ENCODE assay signal across 7 cellular contexts in genomic region chr6:35259194-35259945, GRCh38.
DNase-seq lines count a peak whose midpoint lies in the region; ATAC-seq, FAIRE-seq and TF ChIP-seq lines count a peak whose summit lies in the region.

Gene ZNF76 (plus strand): TSS chr6:35259735. CDS start chr6:35281152, 21,417 bp downstream.

- peak; percentile 77 for ATAC-seq in HG02981 (IDR thresholded peaks at IDR 0.05; ENCODE audit: unreplicated experiment)

- peak; percentile 93 for DNase-seq in GM18507 (ENCODE audit: extremely low spot score, insufficient read length, low read depth)
- peak; percentile 95 to 96 for DNase-seq in NCI-H2081 (lab: John Stamatoyannopoulos, UW)
- peak; percentile 98 for DNase-seq in T1000 (lab: John Stamatoyannopoulos, UW)
- peak; percentile 99 for DNase-seq in astrocyte of the hippocampus (ENCODE audit: low read depth, low spot score)
- peak; percentile 91 to 96 for DNase-seq in hippocampal formation (lab: John Stamatoyannopoulos, UW)
- DNase-seq in retinal pigment epithelial cell (ENCODE audit: low read depth): peak; percentile 74

- peak within 1 kb of the TSS; percentile 91 for H3K4me3 ChIP-seq in retinal pigment epithelial cell (ENCODE audit: low read length)

- FAIRE-seq in GM18507 (lab: Jason Lieb, UNC): peak; percentile 86

- no peak for TF ChIP-seq CTCF in retinal pigment epithelial cell (conservative IDR thresholded peaks at IDR 0.05; ENCODE audit: low read depth, low read length)

Comparison
In these comparisons a context has a peak if more than half of its experiments do, and no peak if none do; other contexts are left out.
1. Peak in every context shown above with its lines: DNase-seq, ATAC-seq and H3K4me3 ChIP-seq.